In the genomic region with DNA sequence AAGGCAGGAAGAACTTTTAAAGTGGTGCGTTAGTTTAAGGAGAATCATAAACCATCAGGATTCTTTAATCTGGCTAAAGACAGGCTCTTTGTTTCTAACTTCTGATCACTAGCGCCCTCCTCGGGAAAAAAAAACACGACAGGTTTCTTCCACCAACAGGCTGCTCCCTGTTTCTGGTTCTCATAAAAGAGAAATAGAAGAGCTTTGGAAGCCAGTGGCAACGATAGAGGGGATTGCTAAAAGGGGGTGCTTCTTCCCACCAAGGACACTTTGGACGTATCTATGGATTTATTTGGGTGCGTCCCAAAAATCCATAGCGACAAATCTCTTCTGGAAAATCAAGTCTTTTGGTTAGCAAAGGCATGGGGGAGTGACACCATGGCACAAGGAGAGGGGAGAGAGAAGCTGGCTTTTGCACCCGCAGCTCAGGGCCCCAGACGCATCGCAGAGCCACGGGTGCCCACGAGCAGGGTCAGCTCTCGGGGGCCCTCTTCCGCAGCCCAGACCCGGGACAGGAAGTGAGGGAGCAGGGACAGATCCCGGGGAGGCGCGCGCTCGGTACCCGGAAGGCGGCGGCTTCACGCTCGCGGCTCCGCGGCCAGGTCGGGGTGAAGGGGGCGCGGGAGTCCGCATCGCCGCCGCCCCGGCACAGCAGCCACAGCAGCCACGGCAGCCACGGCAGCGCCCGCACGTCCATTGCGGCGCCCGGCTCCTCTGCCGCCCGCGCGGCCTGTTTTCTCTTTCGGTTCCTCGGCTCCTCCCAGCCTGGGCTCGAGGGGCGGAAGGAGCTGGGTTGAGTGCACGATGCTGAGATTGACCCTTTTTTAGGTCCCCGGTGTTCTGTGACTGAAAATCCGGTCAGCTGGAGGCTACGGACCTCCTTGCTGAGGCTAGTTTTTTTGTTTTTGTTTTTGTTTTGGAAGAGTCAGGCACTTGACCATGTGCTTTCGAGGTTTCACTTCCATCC, we compare ENCODE assay signal across 1 cellular context.
A peak's percentile ranks its signal among the peaks of the same experiment; 100 is the strongest.
TF ChIP-seq lines count a peak whose summit lies in the region.

A gene with protein sequence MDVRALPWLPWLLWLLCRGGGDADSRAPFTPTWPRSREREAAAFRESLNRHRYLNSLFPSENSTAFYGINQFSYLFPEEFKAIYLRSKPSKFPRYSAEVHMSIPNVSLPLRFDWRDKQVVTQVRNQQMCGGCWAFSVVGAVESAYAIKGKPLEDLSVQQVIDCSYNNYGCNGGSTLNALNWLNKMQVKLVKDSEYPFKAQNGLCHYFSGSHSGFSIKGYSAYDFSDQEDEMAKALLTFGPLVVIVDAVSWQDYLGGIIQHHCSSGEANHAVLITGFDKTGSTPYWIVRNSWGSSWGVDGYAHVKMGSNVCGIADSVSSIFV (minus strand): TSS at position 716 of the 967 bp plus-strand sequence. CDS start 19 bp downstream, at position 697.

TF ChIP-seq in HepG2, 621 proteins besides CTCF, POLR2A, EP300 and RAD21 (continued from another document and continues in another):
- TF ChIP-seq, protein P1, sequence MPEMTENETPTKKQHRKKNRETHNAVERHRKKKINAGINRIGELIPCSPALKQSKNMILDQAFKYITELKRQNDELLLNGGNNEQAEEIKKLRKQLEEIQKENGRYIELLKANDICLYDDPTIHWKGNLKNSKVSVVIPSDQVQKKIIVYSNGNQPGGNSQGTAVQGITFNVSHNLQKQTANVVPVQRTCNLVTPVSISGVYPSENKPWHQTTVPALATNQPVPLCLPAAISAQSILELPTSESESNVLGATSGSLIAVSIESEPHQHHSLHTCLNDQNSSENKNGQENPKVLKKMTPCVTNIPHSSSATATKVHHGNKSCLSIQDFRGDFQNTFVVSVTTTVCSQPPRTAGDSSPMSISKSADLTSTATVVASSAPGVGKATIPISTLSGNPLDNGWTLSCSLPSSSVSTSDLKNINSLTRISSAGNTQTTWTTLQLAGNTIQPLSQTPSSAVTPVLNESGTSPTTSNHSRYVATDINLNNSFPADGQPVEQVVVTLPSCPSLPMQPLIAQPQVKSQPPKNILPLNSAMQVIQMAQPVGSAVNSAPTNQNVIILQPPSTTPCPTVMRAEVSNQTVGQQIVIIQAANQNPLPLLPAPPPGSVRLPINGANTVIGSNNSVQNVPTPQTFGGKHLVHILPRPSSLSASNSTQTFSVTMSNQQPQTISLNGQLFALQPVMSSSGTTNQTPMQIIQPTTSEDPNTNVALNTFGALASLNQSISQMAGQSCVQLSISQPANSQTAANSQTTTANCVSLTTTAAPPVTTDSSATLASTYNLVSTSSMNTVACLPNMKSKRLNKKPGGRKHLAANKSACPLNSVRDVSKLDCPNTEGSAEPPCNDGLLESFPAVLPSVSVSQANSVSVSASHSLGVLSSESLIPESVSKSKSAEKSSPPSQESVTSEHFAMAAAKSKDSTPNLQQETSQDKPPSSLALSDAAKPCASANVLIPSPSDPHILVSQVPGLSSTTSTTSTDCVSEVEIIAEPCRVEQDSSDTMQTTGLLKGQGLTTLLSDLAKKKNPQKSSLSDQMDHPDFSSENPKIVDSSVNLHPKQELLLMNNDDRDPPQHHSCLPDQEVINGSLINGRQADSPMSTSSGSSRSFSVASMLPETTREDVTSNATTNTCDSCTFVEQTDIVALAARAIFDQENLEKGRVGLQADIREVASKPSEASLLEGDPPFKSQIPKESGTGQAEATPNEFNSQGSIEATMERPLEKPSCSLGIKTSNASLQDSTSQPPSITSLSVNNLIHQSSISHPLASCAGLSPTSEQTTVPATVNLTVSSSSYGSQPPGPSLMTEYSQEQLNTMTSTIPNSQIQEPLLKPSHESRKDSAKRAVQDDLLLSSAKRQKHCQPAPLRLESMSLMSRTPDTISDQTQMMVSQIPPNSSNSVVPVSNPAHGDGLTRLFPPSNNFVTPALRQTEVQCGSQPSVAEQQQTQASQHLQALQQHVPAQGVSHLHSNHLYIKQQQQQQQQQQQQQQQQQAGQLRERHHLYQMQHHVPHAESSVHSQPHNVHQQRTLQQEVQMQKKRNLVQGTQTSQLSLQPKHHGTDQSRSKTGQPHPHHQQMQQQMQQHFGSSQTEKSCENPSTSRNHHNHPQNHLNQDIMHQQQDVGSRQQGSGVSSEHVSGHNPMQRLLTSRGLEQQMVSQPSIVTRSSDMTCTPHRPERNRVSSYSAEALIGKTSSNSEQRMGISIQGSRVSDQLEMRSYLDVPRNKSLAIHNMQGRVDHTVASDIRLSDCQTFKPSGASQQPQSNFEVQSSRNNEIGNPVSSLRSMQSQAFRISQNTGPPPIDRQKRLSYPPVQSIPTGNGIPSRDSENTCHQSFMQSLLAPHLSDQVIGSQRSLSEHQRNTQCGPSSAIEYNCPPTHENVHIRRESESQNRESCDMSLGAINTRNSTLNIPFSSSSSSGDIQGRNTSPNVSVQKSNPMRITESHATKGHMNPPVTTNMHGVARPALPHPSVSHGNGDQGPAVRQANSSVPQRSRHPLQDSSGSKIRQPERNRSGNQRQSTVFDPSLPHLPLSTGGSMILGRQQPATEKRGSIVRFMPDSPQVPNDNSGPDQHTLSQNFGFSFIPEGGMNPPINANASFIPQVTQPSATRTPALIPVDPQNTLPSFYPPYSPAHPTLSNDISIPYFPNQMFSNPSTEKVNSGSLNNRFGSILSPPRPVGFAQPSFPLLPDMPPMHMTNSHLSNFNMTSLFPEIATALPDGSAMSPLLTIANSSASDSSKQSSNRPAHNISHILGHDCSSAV (CRISPR knock-in tag; IDR thresholded peaks at IDR 0.05; ENCODE audit: borderline replicate concordance) = no peak
- TF ChIP-seq ZNF34 (CRISPR knock-in tag; IDR thresholded peaks at IDR 0.05; ENCODE audit: borderline replicate concordance) (no peak), ZNF768 (CRISPR knock-in tag; IDR thresholded peaks at IDR 0.05) (peak; percentile 42; the same call in 1 of the 2 replicates), ZNF891 (CRISPR knock-in tag; IDR thresholded peaks at IDR 0.05) (no peak; the same call in 1 of the 2 replicates), ZNF614 (CRISPR knock-in tag; IDR thresholded peaks at IDR 0.05; ENCODE audit: borderline replicate concordance) (no peak), ZNF720 (CRISPR knock-in tag; IDR thresholded peaks at IDR 0.05) (no peak), GABPB1 (CRISPR knock-in tag; IDR thresholded peaks at IDR 0.05) (peak; percentile 95), SRSF1 (optimal IDR thresholded peaks at IDR 0.05; ENCODE audit: low read depth, low read length) (peak; percentile 43), KDM2A (CRISPR knock-in tag; IDR thresholded peaks at IDR 0.05; ENCODE audit: borderline replicate concordance, low read depth) (peak; percentile 79; the same call in 1 of the 2 replicates), POGZ (CRISPR knock-in tag; IDR thresholded peaks at IDR 0.05) (0 out of 2 replicates have a peak, but pooled peaks have one; percentile 61), MBD4 (IDR thresholded peaks at IDR 0.05; ENCODE audit: borderline replicate concordance, low read length) (no peak), IKZF4 (CRISPR knock-in tag; IDR thresholded peaks at IDR 0.05; ENCODE audit: borderline replicate concordance, low read depth, not compliant biosample characterization) (no peak), PTBP1 (IDR thresholded peaks at IDR 0.05; ENCODE audit: low read depth, low read length, poor library complexity, severe bottlenecking) (no peak), ZNF205 (CRISPR knock-in tag; IDR thresholded peaks at IDR 0.05) (no peak), ZSCAN30 (CRISPR knock-in tag; IDR thresholded peaks at IDR 0.05) (0 out of 2 replicates have a peak, but pooled peaks have one; percentile 36), TP53 (CRISPR knock-in tag; conservative IDR thresholded peaks at IDR 0.05) (no peak), MYC (CRISPR knock-in tag; IDR thresholded peaks at IDR 0.05; ENCODE audit: borderline replicate concordance) (no peak; the same call in 1 of the 2 replicates), TBX3 (IDR thresholded peaks at IDR 0.05; ENCODE audit: borderline replicate concordance) (no peak), ZC3H4 (CRISPR knock-in tag; IDR thresholded peaks at IDR 0.05; ENCODE audit: borderline replicate concordance) (no peak), ZNF256 (CRISPR knock-in tag; conservative IDR thresholded peaks at IDR 0.05) (no peak), ISL2 (CRISPR knock-in tag; IDR thresholded peaks at IDR 0.05) (no peak), ZNF496 (CRISPR knock-in tag; IDR thresholded peaks at IDR 0.05; ENCODE audit: insufficient replicate concordance) (no peak), JUN (CRISPR knock-in tag; IDR thresholded peaks at IDR 0.05) (no peak), EHMT2 (IDR thresholded peaks at IDR 0.05; ENCODE audit: borderline replicate concordance, low read depth, low read length) (0 out of 2 replicates have a peak, but pooled peaks have one; percentile 56), EZH2 (conservative IDR thresholded peaks at IDR 0.05; ENCODE audit: low read depth, low read length) (no peak), IKZF1 (IDR thresholded peaks at IDR 0.05) (no peak)
- TF ChIP-seq, protein P2, sequence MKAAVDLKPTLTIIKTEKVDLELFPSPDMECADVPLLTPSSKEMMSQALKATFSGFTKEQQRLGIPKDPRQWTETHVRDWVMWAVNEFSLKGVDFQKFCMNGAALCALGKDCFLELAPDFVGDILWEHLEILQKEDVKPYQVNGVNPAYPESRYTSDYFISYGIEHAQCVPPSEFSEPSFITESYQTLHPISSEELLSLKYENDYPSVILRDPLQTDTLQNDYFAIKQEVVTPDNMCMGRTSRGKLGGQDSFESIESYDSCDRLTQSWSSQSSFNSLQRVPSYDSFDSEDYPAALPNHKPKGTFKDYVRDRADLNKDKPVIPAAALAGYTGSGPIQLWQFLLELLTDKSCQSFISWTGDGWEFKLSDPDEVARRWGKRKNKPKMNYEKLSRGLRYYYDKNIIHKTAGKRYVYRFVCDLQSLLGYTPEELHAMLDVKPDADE (CRISPR knock-in tag; IDR thresholded peaks at IDR 0.05) = no peak
- TF ChIP-seq, protein P3, sequence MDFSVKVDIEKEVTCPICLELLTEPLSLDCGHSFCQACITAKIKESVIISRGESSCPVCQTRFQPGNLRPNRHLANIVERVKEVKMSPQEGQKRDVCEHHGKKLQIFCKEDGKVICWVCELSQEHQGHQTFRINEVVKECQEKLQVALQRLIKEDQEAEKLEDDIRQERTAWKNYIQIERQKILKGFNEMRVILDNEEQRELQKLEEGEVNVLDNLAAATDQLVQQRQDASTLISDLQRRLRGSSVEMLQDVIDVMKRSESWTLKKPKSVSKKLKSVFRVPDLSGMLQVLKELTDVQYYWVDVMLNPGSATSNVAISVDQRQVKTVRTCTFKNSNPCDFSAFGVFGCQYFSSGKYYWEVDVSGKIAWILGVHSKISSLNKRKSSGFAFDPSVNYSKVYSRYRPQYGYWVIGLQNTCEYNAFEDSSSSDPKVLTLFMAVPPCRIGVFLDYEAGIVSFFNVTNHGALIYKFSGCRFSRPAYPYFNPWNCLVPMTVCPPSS (IDR thresholded peaks at IDR 0.05) = no peak
- TF ChIP-seq, protein P4, sequence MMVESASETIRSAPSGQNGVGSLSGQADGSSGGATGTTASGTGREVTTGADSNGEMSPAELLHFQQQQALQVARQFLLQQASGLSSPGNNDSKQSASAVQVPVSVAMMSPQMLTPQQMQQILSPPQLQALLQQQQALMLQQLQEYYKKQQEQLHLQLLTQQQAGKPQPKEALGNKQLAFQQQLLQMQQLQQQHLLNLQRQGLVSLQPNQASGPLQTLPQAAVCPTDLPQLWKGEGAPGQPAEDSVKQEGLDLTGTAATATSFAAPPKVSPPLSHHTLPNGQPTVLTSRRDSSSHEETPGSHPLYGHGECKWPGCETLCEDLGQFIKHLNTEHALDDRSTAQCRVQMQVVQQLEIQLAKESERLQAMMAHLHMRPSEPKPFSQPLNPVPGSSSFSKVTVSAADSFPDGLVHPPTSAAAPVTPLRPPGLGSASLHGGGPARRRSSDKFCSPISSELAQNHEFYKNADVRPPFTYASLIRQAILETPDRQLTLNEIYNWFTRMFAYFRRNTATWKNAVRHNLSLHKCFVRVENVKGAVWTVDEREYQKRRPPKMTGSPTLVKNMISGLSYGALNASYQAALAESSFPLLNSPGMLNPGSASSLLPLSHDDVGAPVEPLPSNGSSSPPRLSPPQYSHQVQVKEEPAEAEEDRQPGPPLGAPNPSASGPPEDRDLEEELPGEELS (CRISPR knock-in tag; IDR thresholded peaks at IDR 0.05) = 0 out of 2 replicates have a peak, but pooled peaks have one; percentile 18
- TF ChIP-seq, protein P5, sequence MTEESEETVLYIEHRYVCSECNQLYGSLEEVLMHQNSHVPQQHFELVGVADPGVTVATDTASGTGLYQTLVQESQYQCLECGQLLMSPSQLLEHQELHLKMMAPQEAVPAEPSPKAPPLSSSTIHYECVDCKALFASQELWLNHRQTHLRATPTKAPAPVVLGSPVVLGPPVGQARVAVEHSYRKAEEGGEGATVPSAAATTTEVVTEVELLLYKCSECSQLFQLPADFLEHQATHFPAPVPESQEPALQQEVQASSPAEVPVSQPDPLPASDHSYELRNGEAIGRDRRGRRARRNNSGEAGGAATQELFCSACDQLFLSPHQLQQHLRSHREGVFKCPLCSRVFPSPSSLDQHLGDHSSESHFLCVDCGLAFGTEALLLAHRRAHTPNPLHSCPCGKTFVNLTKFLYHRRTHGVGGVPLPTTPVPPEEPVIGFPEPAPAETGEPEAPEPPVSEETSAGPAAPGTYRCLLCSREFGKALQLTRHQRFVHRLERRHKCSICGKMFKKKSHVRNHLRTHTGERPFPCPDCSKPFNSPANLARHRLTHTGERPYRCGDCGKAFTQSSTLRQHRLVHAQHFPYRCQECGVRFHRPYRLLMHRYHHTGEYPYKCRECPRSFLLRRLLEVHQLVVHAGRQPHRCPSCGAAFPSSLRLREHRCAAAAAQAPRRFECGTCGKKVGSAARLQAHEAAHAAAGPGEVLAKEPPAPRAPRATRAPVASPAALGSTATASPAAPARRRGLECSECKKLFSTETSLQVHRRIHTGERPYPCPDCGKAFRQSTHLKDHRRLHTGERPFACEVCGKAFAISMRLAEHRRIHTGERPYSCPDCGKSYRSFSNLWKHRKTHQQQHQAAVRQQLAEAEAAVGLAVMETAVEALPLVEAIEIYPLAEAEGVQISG (CRISPR knock-in tag; IDR thresholded peaks at IDR 0.05) = peak; percentile 83
- TF ChIP-seq, protein P6, sequence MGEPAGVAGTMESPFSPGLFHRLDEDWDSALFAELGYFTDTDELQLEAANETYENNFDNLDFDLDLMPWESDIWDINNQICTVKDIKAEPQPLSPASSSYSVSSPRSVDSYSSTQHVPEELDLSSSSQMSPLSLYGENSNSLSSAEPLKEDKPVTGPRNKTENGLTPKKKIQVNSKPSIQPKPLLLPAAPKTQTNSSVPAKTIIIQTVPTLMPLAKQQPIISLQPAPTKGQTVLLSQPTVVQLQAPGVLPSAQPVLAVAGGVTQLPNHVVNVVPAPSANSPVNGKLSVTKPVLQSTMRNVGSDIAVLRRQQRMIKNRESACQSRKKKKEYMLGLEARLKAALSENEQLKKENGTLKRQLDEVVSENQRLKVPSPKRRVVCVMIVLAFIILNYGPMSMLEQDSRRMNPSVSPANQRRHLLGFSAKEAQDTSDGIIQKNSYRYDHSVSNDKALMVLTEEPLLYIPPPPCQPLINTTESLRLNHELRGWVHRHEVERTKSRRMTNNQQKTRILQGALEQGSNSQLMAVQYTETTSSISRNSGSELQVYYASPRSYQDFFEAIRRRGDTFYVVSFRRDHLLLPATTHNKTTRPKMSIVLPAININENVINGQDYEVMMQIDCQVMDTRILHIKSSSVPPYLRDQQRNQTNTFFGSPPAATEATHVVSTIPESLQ (CRISPR knock-in tag; conservative IDR thresholded peaks at IDR 0.05) = no peak
- TF ChIP-seq, protein P7, sequence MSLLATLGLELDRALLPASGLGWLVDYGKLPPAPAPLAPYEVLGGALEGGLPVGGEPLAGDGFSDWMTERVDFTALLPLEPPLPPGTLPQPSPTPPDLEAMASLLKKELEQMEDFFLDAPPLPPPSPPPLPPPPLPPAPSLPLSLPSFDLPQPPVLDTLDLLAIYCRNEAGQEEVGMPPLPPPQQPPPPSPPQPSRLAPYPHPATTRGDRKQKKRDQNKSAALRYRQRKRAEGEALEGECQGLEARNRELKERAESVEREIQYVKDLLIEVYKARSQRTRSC (CRISPR knock-in tag; IDR thresholded peaks at IDR 0.05; ENCODE audit: low read depth) = no peak
